2 cellular contexts compared by ENCODE assay signal in genomic region chr10:114629083-114629823, GRCh38.
TF ChIP-seq lines count a peak whose summit lies in the region.

No MANE protein-coding gene starts in this region.

TF ChIP-seq in A549, 52 proteins besides CTCF, POLR2A, EP300 and RAD21:
- TF ChIP-seq ZSCAN20 (CRISPR knock-in tag; IDR thresholded peaks at IDR 0.05), result no peak
- peak; percentile 68; the same call in 1 of the 2 replicates for TF ChIP-seq HDAC2 (IDR thresholded peaks at IDR 0.05)
- no peak for TF ChIP-seq CHD2 (IDR thresholded peaks at IDR 0.05; ENCODE audit: low read length, partially characterized antibody)
- peak; percentile 40 for TF ChIP-seq ZFP36 (IDR thresholded peaks at IDR 0.05; ENCODE audit: borderline replicate concordance, partially characterized antibody)
- peak; percentile 79; the same call in 1 of the 2 replicates for TF ChIP-seq KDM1A (IDR thresholded peaks at IDR 0.05; ENCODE audit: low read depth)
- TF ChIP-seq RCOR1 (IDR thresholded peaks at IDR 0.05; ENCODE audit: low read depth, low read length), result no peak

TF ChIP-seq in K562, 482 proteins besides CTCF, POLR2A, EP300 and RAD21:
- TF ChIP-seq RBM25 (IDR thresholded peaks at IDR 0.05; ENCODE audit: low read depth, low read length, severe bottlenecking), result peak; percentile 44
- TF ChIP-seq ZBTB12 (CRISPR knock-in tag; IDR thresholded peaks at IDR 0.05), result no peak
